In the genomic region with DNA sequence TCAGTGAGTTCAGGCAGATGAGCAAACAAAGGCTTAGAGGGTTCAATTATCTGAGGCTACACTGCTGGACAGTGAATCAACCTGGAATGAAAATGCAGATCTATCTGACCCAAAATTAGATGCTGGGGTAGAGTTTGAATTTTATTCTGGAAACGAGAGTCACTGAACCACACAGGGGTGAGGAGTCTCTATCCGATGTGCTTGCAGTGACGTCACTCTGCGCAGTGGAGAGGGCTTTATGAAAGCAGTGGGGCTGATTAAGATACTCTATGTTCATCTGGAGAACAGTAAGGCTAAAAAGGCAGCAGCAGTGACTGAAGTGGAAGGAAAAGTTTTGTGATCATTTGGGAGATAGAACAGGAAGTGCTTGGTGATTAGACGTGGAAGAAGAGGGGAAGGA, we compare ENCODE assay signal across 7 cellular contexts. TPM values are rescaled to one million over a fixed set of nuclear protein-coding genes. Genes with fewer than 3 reads are reported as not detected.
"Had no signal": no experiment of that assay in that cellular context is flagged by ENCODE, and none has a peak within 500 bp of the region (broad histone marks: within the 10 kb centered on the region; RNA-seq: fewer than 3 reads in every experiment).

No MANE protein-coding gene starts in this region.

RNA-seq across cellular contexts. Expression of a gene that starts 1.3 kb away (rescaled TPM):
- total RNA-seq: LHCN-M2, MCF 10A, PC-3, Peyer's patch, Right ventricle myocardium superior, SJSA1 had no signal
- polyA plus RNA-seq: SK-N-SH had no signal

RNA-seq across cellular contexts. Expression of a gene that starts 44.5 kb away (rescaled TPM):
- total RNA-seq: LHCN-M2, MCF 10A, PC-3, Peyer's patch, Right ventricle myocardium superior, SJSA1 had no signal
